In the genomic region with DNA sequence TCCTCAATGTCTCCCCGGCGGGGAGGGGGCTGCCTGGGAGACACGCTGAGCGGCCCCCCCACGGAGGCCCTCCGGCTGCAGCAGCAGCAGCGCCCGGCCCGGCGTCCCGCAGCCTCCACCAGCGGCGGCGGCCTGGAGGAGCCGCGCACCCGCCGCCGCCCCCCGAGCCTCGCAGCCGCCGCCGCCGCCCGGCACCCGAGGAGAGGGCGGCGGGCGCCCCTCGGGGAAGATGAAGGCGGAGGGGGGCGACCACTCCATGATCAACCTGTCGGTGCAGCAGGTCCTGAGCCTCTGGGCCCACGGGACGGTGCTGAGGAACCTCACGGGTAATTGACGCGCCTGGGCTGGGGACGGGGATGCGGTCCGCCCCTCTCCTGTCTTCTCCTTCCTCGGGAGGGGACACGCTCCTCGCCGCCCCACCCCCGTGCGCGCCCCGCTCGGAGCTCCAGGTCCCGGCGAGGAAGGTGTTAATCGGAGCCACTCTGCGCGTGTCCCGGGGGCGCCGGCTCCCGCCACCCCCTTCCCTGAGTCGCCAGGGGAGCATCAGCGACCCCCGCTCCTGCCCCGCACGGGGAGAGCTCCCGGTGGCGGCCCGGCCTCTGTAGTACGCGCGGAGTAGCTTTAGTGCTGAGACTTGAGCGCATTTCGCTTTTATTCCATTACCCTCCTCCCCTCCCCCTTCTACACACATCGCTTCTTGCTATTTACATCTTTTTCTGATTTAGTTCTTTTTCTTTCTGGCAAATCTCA, we compare ENCODE assay signal across 8 cellular contexts. TPM values are rescaled to one million over a fixed set of nuclear protein-coding genes. Genes with fewer than 3 reads are reported as not detected.
DNase-seq lines count a peak whose midpoint lies in the region; ATAC-seq and TF ChIP-seq lines count a peak whose summit lies in the region.

No MANE protein-coding gene starts in this region.

- CTCF ChIA-PET in activated CD4-positive, alpha-beta T cell treated with anti-CD3 and anti-CD28 coated beads for 36 hours (lab: Charles Lee) = interaction anchor here (0.7 kb wide), 2 partner anchors 8 to 307 kb away, joined by 3 to 4 read pairs; no protein-coding TSS in a partner anchor

- 0 to 1% methylated on average over 30 to 31 of the region's 74 CpGs for WGBS in lower leg skin, 2 donors

- no peak for TF ChIP-seq POLR2A in lower leg skin (IDR thresholded peaks at IDR 0.05)

- peak overlapping the region; percentile 71 for H3K4me3 Mint-ChIP-seq in activated CD4-positive, alpha-beta T cell treated with anti-CD3 and anti-CD28 coated beads for 36 hours
- H3K4me3 Mint-ChIP-seq in dendritic cell treated with granulocyte-macrophage colony-stimulating factor and Interleukin-4, amounts not matched to agents 40 ng/mL and 50 ng/mL, for 4 days = peak overlapping the region; percentile 84

- ATAC-seq in GM21528 (IDR thresholded peaks at IDR 0.05; ENCODE audit: low FRiP score, unreplicated experiment) = peak; percentile 33
- ATAC-seq in activated CD4-positive, alpha-beta T cell treated with anti-CD3 and anti-CD28 coated beads for 36 hours = peak; percentile 1

- intact Hi-C loops in activated CD4-positive, alpha-beta T cell treated with anti-CD3 and anti-CD28 coated beads for 36 hours (cut with DNase I, micrococcal nuclease) = no loop called here
- intact Hi-C loops in dendritic cell treated with granulocyte-macrophage colony-stimulating factor and Interleukin-4, amounts not matched to agents 40 ng/mL and 50 ng/mL, for 4 days (cut with micrococcal nuclease) = loop anchor here (2.0 kb wide), 1 partner anchor 331 kb away; no protein-coding TSS in a partner anchor
- intact Hi-C loops in lower leg skin (cut with DNase I; ENCODE audit: low total_unique reads) = no loop called here

- POLR2A ChIA-PET in activated CD4-positive, alpha-beta T cell treated with anti-CD3 and anti-CD28 coated beads for 36 hours (lab: Charles Lee) = no interaction called here

- H3K36me3 Mint-ChIP-seq in activated CD4-positive, alpha-beta T cell treated with anti-CD3 and anti-CD28 coated beads for 36 hours (ENCODE audit: low read depth) = no peaks in the 10 kb centered on the region
- H3K36me3 Mint-ChIP-seq in dendritic cell treated with granulocyte-macrophage colony-stimulating factor and Interleukin-4, amounts not matched to agents 40 ng/mL and 50 ng/mL, for 4 days (ENCODE audit: low read depth) = peaks cover 12% of the 10 kb centered on the region

- no peak for TF ChIP-seq CTCF in lower leg skin (IDR thresholded peaks at IDR 0.05)

- no peaks in the 10 kb centered on the region for H3K9me3 Mint-ChIP-seq in activated CD4-positive, alpha-beta T cell treated with anti-CD3 and anti-CD28 coated beads for 36 hours (ENCODE audit: low read depth)
- no peaks in the 10 kb centered on the region for H3K9me3 Mint-ChIP-seq in dendritic cell treated with granulocyte-macrophage colony-stimulating factor and Interleukin-4, amounts not matched to agents 40 ng/mL and 50 ng/mL, for 4 days

- peaks cover 5% of the 10 kb centered on the region for H3K4me1 Mint-ChIP-seq in activated CD4-positive, alpha-beta T cell treated with anti-CD3 and anti-CD28 coated beads for 36 hours
- H3K4me1 Mint-ChIP-seq in dendritic cell treated with granulocyte-macrophage colony-stimulating factor and Interleukin-4, amounts not matched to agents 40 ng/mL and 50 ng/mL, for 4 days (ENCODE audit: low read depth) = peaks cover 28% of the 10 kb centered on the region

- TF ChIP-seq RAD21 in Ishikawa (IDR thresholded peaks at IDR 0.05; ENCODE audit: low read depth) = no peak

- DNase-seq in ELR (ENCODE audit: low read depth) (peak; percentile 23), lower leg skin (ENCODE audit: low spot score in 2 of 2) (peak in 1 of 2 donors; percentile 88), epidermal melanocyte (ENCODE audit: insufficient read length, low spot score) (no peak)
- DNase-seq in activated CD4-positive, alpha-beta T cell treated with anti-CD3 and anti-CD28 coated beads for 36 hours = peak; percentile 47
- DNase-seq in stimulated activated CD8-positive, alpha-beta memory T cell treated with anti-CD3 and anti-CD28 coated beads, Interleukin-15, amount 100 ng/mL, for 48 hours (ENCODE audit: low read depth in 2 of 2) = peak; percentile 1

- peak overlapping the region; percentile 63 for H3K4me3 ChIP-seq in lower leg skin (ENCODE audit: low read depth, poor library complexity, severe bottlenecking)

- no peak overlapping the region for H3K27ac Mint-ChIP-seq in activated CD4-positive, alpha-beta T cell treated with anti-CD3 and anti-CD28 coated beads for 36 hours
- H3K27ac Mint-ChIP-seq in dendritic cell treated with granulocyte-macrophage colony-stimulating factor and Interleukin-4, amounts not matched to agents 40 ng/mL and 50 ng/mL, for 4 days = peak overlapping the region; percentile 83

- TF ChIP-seq EP300 in Ishikawa (IDR thresholded peaks at IDR 0.05; ENCODE audit: borderline replicate concordance) = no peak

- H3K27me3 Mint-ChIP-seq in activated CD4-positive, alpha-beta T cell treated with anti-CD3 and anti-CD28 coated beads for 36 hours = peaks cover 8% of the 10 kb centered on the region
- no peaks in the 10 kb centered on the region for H3K27me3 Mint-ChIP-seq in dendritic cell treated with granulocyte-macrophage colony-stimulating factor and Interleukin-4, amounts not matched to agents 40 ng/mL and 50 ng/mL, for 4 days

TF ChIP-seq in Ishikawa, 13 proteins besides CTCF, POLR2A, EP300 and RAD21:
- peak; percentile 87 for TF ChIP-seq ZBTB7A (IDR thresholded peaks at IDR 0.05; ENCODE audit: low read depth)
- no peak for TF ChIP-seq CEBPB (IDR thresholded peaks at IDR 0.05)
- no peak for TF ChIP-seq NFIC (IDR thresholded peaks at IDR 0.05)
- TF ChIP-seq MAX (IDR thresholded peaks at IDR 0.05) = 0 out of 2 replicates have a peak, but pooled peaks have one; percentile 23
- no peak for TF ChIP-seq TAF1 (IDR thresholded peaks at IDR 0.05; ENCODE audit: low read depth)
- no peak for TF ChIP-seq TEAD4 (IDR thresholded peaks at IDR 0.05)

RNA-seq across cellular contexts. Expression of gene TMEM170B, which starts 0.7 kb away (rescaled TPM):
- 1 to 10 TPM in 1 of 2 experiments, under 1 TPM in 1; 0.98 to 1.3 TPM for total RNA-seq in activated CD4-positive, alpha-beta T cell treated with anti-CD3 and anti-CD28 coated beads for 36 hours
- total RNA-seq in lower leg skin = 1 to 10 TPM in 2 of 4 donors, under 1 TPM in 2; 0.34 to 2.1 (median 1.3) TPM
